In genomic region chr9:6014668-6015270, GRCh38 we compare ENCODE assay signal across 8 cellular contexts. TPM values are rescaled to one million over a fixed set of nuclear protein-coding genes. Genes with fewer than 3 reads are reported as not detected.
A peak's percentile ranks its signal among the peaks of the same experiment; 100 is the strongest.
DNase-seq lines count a peak whose midpoint lies in the region; ATAC-seq and TF ChIP-seq lines count a peak whose summit lies in the region.

No MANE protein-coding gene starts in this region.

- H3K27ac Mint-ChIP-seq in activated CD4-positive, alpha-beta memory T cell treated with anti-CD3 and anti-CD28 coated beads for 36 hours, result peak overlapping the region; percentile 98
- peak overlapping the region; percentile 99 for H3K27ac Mint-ChIP-seq in progenitor cell of endocrine pancreas

- H3K27me3 Mint-ChIP-seq in activated CD4-positive, alpha-beta memory T cell treated with anti-CD3 and anti-CD28 coated beads for 36 hours, result no peaks in the 10 kb centered on the region
- H3K27me3 Mint-ChIP-seq in progenitor cell of endocrine pancreas, result no peaks in the 10 kb centered on the region

- H3K27me3 ChIP-seq in heart right ventricle (no peaks in the 10 kb centered on the region), foreskin keratinocyte (no peaks in the 10 kb centered on the region)

- 16 to 26% methylated on average over 9 of the region's 9 CpGs for WGBS in heart right ventricle, 2 donors

- peaks cover 51% of the 10 kb centered on the region for H3K4me1 Mint-ChIP-seq in activated CD4-positive, alpha-beta memory T cell treated with anti-CD3 and anti-CD28 coated beads for 36 hours (ENCODE audit: low read depth)
- H3K4me1 Mint-ChIP-seq in progenitor cell of endocrine pancreas (ENCODE audit: low read depth), result peaks cover 29% of the 10 kb centered on the region

- CTCF ChIA-PET in activated CD4-positive, alpha-beta memory T cell treated with anti-CD3 and anti-CD28 coated beads for 36 hours (lab: Charles Lee), result interaction anchor here (1.0 to 3.6 kb wide), 8 partner anchors 9 to 341 kb away, joined by 3 to 11 read pairs (median 4); no protein-coding TSS in a partner anchor

- peak overlapping the region; percentile 96 for H3K4me3 Mint-ChIP-seq in activated CD4-positive, alpha-beta memory T cell treated with anti-CD3 and anti-CD28 coated beads for 36 hours
- peak overlapping the region; percentile 95 for H3K4me3 Mint-ChIP-seq in progenitor cell of endocrine pancreas (ENCODE audit: low read depth)

- DNase-seq in heart right ventricle (no peak), Right ventricle myocardium inferior (ENCODE audit: missing footprints) (no peak), foreskin keratinocyte (peak; percentile 61 to 82), progenitor cell of endocrine pancreas (ENCODE audit: low spot score, unreplicated experiment) (no peak), inferior parietal cortex (ENCODE audit: extremely low spot score) (no peak), NCI-H1092 (lab: John Stamatoyannopoulos, UW) (no peak)
- peak; percentile 41 for DNase-seq in activated CD4-positive, alpha-beta memory T cell treated with anti-CD3 and anti-CD28 coated beads for 36 hours

- TF ChIP-seq CTCF in heart right ventricle (IDR thresholded peaks at IDR 0.05) (no peak), foreskin keratinocyte (conservative IDR thresholded peaks at IDR 0.05) (no peak), progenitor cell of endocrine pancreas (IDR thresholded peaks at IDR 0.05; ENCODE audit: unreplicated experiment) (no peak)

- H3K4me3 ChIP-seq in heart right ventricle, result peak overlapping the region; percentile 61 to 91 (median 73)

- H3K9me3 ChIP-seq in heart right ventricle, result no peaks in the 10 kb centered on the region

- H3K27ac ChIP-seq in heart right ventricle (peak overlapping the region in 9 of 10 donors; percentile 77 to 94 (median 82)), foreskin keratinocyte (peak overlapping the region; percentile 76)

- H3K36me3 Mint-ChIP-seq in activated CD4-positive, alpha-beta memory T cell treated with anti-CD3 and anti-CD28 coated beads for 36 hours, result peaks cover 46% of the 10 kb centered on the region
- H3K36me3 Mint-ChIP-seq in progenitor cell of endocrine pancreas (ENCODE audit: insufficient read depth), result peaks cover 23% of the 10 kb centered on the region

- POLR2A ChIA-PET in activated CD4-positive, alpha-beta memory T cell treated with anti-CD3 and anti-CD28 coated beads for 36 hours (lab: Charles Lee), result interaction anchor here (0.7 to 1.9 kb wide), 3 partner anchors 8 to 736 kb away, joined by 5 to 7 read pairs (median 6); no protein-coding TSS in a partner anchor

- peaks cover 17% of the 10 kb centered on the region for H3K9me3 Mint-ChIP-seq in activated CD4-positive, alpha-beta memory T cell treated with anti-CD3 and anti-CD28 coated beads for 36 hours
- H3K9me3 Mint-ChIP-seq in progenitor cell of endocrine pancreas (ENCODE audit: low read depth), result no peaks in the 10 kb centered on the region

- H3K4me1 ChIP-seq in heart right ventricle, result peaks cover 0 to 50% (median 42%) of the 10 kb centered on the region in 9 donors
- peaks cover 3% of the 10 kb centered on the region for H3K4me1 ChIP-seq in foreskin keratinocyte

- intact Hi-C loops in heart right ventricle (cut with DNase I), result loop anchor here in 1 of 10 donors (5.0 kb wide), 1 partner anchor 67 kb away; no protein-coding TSS in a partner anchor
- intact Hi-C loops in Right ventricle myocardium inferior (cut with DNase I), result no loop called here
- intact Hi-C loops in activated CD4-positive, alpha-beta memory T cell treated with anti-CD3 and anti-CD28 coated beads for 36 hours (cut with micrococcal nuclease), result loop anchor here (1.0 to 2.0 kb wide), 4 partner anchors 8 to 666 kb away; no protein-coding TSS in a partner anchor

- ATAC-seq in heart right ventricle (peak in 4 of 8 donors; percentile 3 to 66 (median 42)), Right ventricle myocardium inferior (no peak), foreskin keratinocyte (peak; percentile 81), HG02852 (IDR thresholded peaks at IDR 0.05; ENCODE audit: unreplicated experiment) (no peak)

- H3K36me3 ChIP-seq in heart right ventricle, result peaks cover 0 to 44% (median 0%) of the 10 kb centered on the region in 9 donors

RNA-seq across cellular contexts. Expression of gene RANBP6, which starts 0.7 kb away (rescaled TPM):
- total RNA-seq in heart right ventricle (10 to 100 TPM; 21.5 to 36.2 (median 26.8) TPM), Right ventricle myocardium inferior (24.2 TPM), foreskin keratinocyte (12.9 and 14.6 TPM in 2 replicates), progenitor cell of endocrine pancreas (20.2 and 20.8 TPM in 2 replicates)
- polyA plus RNA-seq in heart right ventricle (10 to 100 TPM in 1 of 2 donors, 1 to 10 TPM in 1; 8.7 to 12.9 TPM), foreskin keratinocyte (3.9 and 4.4 TPM in 2 replicates)
- 10 to 100 TPM; 20.0 to 20.7 TPM for total RNA-seq in activated CD4-positive, alpha-beta memory T cell treated with anti-CD3 and anti-CD28 coated beads for 36 hours

Comparison
In these comparisons a context has a peak if more than half of its experiments do, and no peak if none do; other contexts are left out.
1. DNase-seq: peak in activated CD4-positive, alpha-beta memory T cell treated with anti-CD3 and anti-CD28 coated beads for 36 hours (single experiment) and foreskin keratinocyte (2 of 2); none in heart right ventricle (0 of 2), Right ventricle myocardium inferior (single experiment), progenitor cell of endocrine pancreas (single experiment), inferior parietal cortex (single experiment) and NCI-H1092 (single experiment).